In the genomic region with DNA sequence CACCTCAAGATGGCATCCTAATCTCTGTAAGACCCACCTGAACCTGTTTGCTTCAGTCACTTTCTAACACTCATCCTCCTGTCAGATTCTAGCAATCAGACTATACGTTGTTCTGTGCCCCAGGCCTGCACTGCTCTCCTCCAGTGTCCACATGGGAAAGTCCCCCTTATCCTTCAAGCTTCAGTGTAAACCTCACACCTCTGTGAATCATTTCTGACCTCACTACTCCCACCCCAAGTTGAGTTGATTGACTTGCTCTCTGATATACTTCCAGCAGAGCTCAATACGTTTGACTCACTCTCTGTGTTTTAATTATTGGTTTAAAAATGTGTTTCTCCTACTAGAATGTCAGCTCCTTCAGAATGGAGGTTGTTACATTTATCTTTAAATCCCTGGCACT, we compare ENCODE assay signal across 22 cellular contexts.
DNase-seq lines count a peak whose midpoint lies in the region; ATAC-seq and TF ChIP-seq lines count a peak whose summit lies in the region.
"Had no signal": no experiment of that assay in that cellular context is flagged by ENCODE, and none has a peak within 500 bp of the region (broad histone marks: within the 10 kb centered on the region; RNA-seq: fewer than 3 reads in every experiment).

No MANE protein-coding gene starts in this region.

- no peak overlapping the region for H3K4me3 ChIP-seq in HAP-1
- H3K4me3 ChIP-seq: ovary, skin epidermis, upper lobe of right lung had no signal

- no peaks in the 10 kb centered on the region for H3K9me3 ChIP-seq in HAP-1
- H3K9me3 ChIP-seq: ovary, upper lobe of right lung had no signal

- ATAC-seq in activated CD8-positive, alpha-beta T cell treated with anti-CD3 and anti-CD28 coated beads for 36 hours: peak; percentile 89
- no peak for ATAC-seq in activated CD8-positive, alpha-beta T cell treated with anti-CD3 and anti-CD28 coated beads, Interleukin-2, amount 10 ng/mL, durations not matched to agents 7 days and 5 days
- ATAC-seq in HG02642 (IDR thresholded peaks at IDR 0.05; ENCODE audit: poor library complexity, unreplicated experiment) (peak; percentile 46), GM21423 (IDR thresholded peaks at IDR 0.05; ENCODE audit: unreplicated experiment) (no peak)
- ATAC-seq in activated naive CD8-positive, alpha-beta T cell treated with anti-CD3 and anti-CD28 coated beads, Interleukin-2, amount 50 U/mL, for 24 hours: peak; percentile 86
- ATAC-seq: left ventricle myocardium superior; Panc1; stimulated activated memory B cell treated with anti-CD40 and anti-IgM and Interleukin-4, amounts not matched to agents 10 μg/mL and 1 μg/mL and 100 μg/mL, for 72 hours; upper lobe of right lung had no signal

- DNase-seq in activated CD8-positive, alpha-beta T cell treated with anti-CD3 and anti-CD28 coated beads for 36 hours: peak; percentile 26
- DNase-seq in activated CD8-positive, alpha-beta T cell treated with anti-CD3 and anti-CD28 coated beads, Interleukin-2, amount 10 ng/mL, durations not matched to agents 7 days and 5 days: no peak
- no peak for DNase-seq in activated naive CD8-positive, alpha-beta T cell treated with anti-CD3 and anti-CD28 coated beads, Interleukin-2, amount 50 U/mL, for 24 hours
- DNase-seq in putamen (ENCODE audit: low spot score): peak; percentile 15
- DNase-seq in HAP-1 (ENCODE audit: low spot score in 2 of 2): no peak
- DNase-seq in retina: no peak
- DNase-seq: activated CD4-positive, alpha-beta T cell treated with anti-CD3 and anti-CD28 coated beads, Interleukin-2, amount 50 U/mL, for 48 hours; C1 segment of cervical spinal cord; DMS53; foreskin melanocyte; H9; left ventricle myocardium superior; MV-4-11; NCI-H526 treated with DMSO at 0.1 percent for 48 hours; ovary; upper lobe of right lung had no signal

- in situ Hi-C loops in HAP-1 (cut with MboI; ENCODE audit: low sequenced_read_pairs): no loop called here

- H3K4me3 Mint-ChIP-seq in activated CD8-positive, alpha-beta T cell treated with anti-CD3 and anti-CD28 coated beads for 36 hours: no peak overlapping the region
- no peak overlapping the region for H3K4me3 Mint-ChIP-seq in activated CD8-positive, alpha-beta T cell treated with anti-CD3 and anti-CD28 coated beads, Interleukin-2, amount 10 ng/mL, durations not matched to agents 7 days and 5 days
- no peak overlapping the region for H3K4me3 Mint-ChIP-seq in activated naive CD8-positive, alpha-beta T cell treated with anti-CD3 and anti-CD28 coated beads, Interleukin-2, amount 50 U/mL, for 24 hours
- H3K4me3 Mint-ChIP-seq: H9; IgD-negative memory B cell; stimulated activated memory B cell treated with anti-CD40 and anti-IgM and Interleukin-4, amounts not matched to agents 10 μg/mL and 1 μg/mL and 100 μg/mL, for 72 hours had no signal

- no peaks in the 10 kb centered on the region for H3K9me3 Mint-ChIP-seq in activated CD8-positive, alpha-beta T cell treated with anti-CD3 and anti-CD28 coated beads for 36 hours
- H3K9me3 Mint-ChIP-seq in activated CD8-positive, alpha-beta T cell treated with anti-CD3 and anti-CD28 coated beads, Interleukin-2, amount 10 ng/mL, durations not matched to agents 7 days and 5 days (ENCODE audit: insufficient read depth): no peaks in the 10 kb centered on the region
- H3K9me3 Mint-ChIP-seq in activated naive CD8-positive, alpha-beta T cell treated with anti-CD3 and anti-CD28 coated beads, Interleukin-2, amount 50 U/mL, for 24 hours: no peaks in the 10 kb centered on the region
- H3K9me3 Mint-ChIP-seq: H9; IgD-negative memory B cell; stimulated activated memory B cell treated with anti-CD40 and anti-IgM and Interleukin-4, amounts not matched to agents 10 μg/mL and 1 μg/mL and 100 μg/mL, for 72 hours had no signal

- no peak overlapping the region for H3K27ac Mint-ChIP-seq in activated CD8-positive, alpha-beta T cell treated with anti-CD3 and anti-CD28 coated beads for 36 hours
- H3K27ac Mint-ChIP-seq in activated CD8-positive, alpha-beta T cell treated with anti-CD3 and anti-CD28 coated beads, Interleukin-2, amount 10 ng/mL, durations not matched to agents 7 days and 5 days: no peak overlapping the region
- no peak overlapping the region for H3K27ac Mint-ChIP-seq in activated naive CD8-positive, alpha-beta T cell treated with anti-CD3 and anti-CD28 coated beads, Interleukin-2, amount 50 U/mL, for 24 hours
- H3K27ac Mint-ChIP-seq: H9; IgD-negative memory B cell; stimulated activated memory B cell treated with anti-CD40 and anti-IgM and Interleukin-4, amounts not matched to agents 10 μg/mL and 1 μg/mL and 100 μg/mL, for 72 hours had no signal

- H3K27me3 Mint-ChIP-seq in activated CD8-positive, alpha-beta T cell treated with anti-CD3 and anti-CD28 coated beads for 36 hours: no peaks in the 10 kb centered on the region
- no peaks in the 10 kb centered on the region for H3K27me3 Mint-ChIP-seq in activated CD8-positive, alpha-beta T cell treated with anti-CD3 and anti-CD28 coated beads, Interleukin-2, amount 10 ng/mL, durations not matched to agents 7 days and 5 days (ENCODE audit: low read depth)
- H3K27me3 Mint-ChIP-seq in activated naive CD8-positive, alpha-beta T cell treated with anti-CD3 and anti-CD28 coated beads, Interleukin-2, amount 50 U/mL, for 24 hours: no peaks in the 10 kb centered on the region
- H3K27me3 Mint-ChIP-seq: IgD-negative memory B cell; stimulated activated memory B cell treated with anti-CD40 and anti-IgM and Interleukin-4, amounts not matched to agents 10 μg/mL and 1 μg/mL and 100 μg/mL, for 72 hours had no signal

- H3K4me1 ChIP-seq in HAP-1: no peaks in the 10 kb centered on the region
- H3K4me1 ChIP-seq: upper lobe of right lung had no signal

- H3K36me3 ChIP-seq in HAP-1 (replicated peaks): no peaks in the 10 kb centered on the region
- H3K36me3 ChIP-seq: ovary, upper lobe of right lung had no signal

- intact Hi-C loops in activated CD8-positive, alpha-beta T cell treated with anti-CD3 and anti-CD28 coated beads for 36 hours (cut with micrococcal nuclease): no loop called here

- H3K4me1 Mint-ChIP-seq in activated CD8-positive, alpha-beta T cell treated with anti-CD3 and anti-CD28 coated beads for 36 hours (ENCODE audit: low read depth): peaks cover 7% of the 10 kb centered on the region
- peaks cover 15% of the 10 kb centered on the region for H3K4me1 Mint-ChIP-seq in activated CD8-positive, alpha-beta T cell treated with anti-CD3 and anti-CD28 coated beads, Interleukin-2, amount 10 ng/mL, durations not matched to agents 7 days and 5 days (ENCODE audit: low read depth)
- H3K4me1 Mint-ChIP-seq in activated naive CD8-positive, alpha-beta T cell treated with anti-CD3 and anti-CD28 coated beads, Interleukin-2, amount 50 U/mL, for 24 hours: peaks cover 3% of the 10 kb centered on the region
- H3K4me1 Mint-ChIP-seq: stimulated activated memory B cell treated with anti-CD40 and anti-IgM and Interleukin-4, amounts not matched to agents 10 μg/mL and 1 μg/mL and 100 μg/mL, for 72 hours had no signal

- peaks cover 3% of the 10 kb centered on the region for H3K36me3 Mint-ChIP-seq in activated CD8-positive, alpha-beta T cell treated with anti-CD3 and anti-CD28 coated beads for 36 hours (ENCODE audit: low read depth)
- H3K36me3 Mint-ChIP-seq in activated CD8-positive, alpha-beta T cell treated with anti-CD3 and anti-CD28 coated beads, Interleukin-2, amount 10 ng/mL, durations not matched to agents 7 days and 5 days (ENCODE audit: low read depth): peaks cover 3% of the 10 kb centered on the region
- H3K36me3 Mint-ChIP-seq in activated naive CD8-positive, alpha-beta T cell treated with anti-CD3 and anti-CD28 coated beads, Interleukin-2, amount 50 U/mL, for 24 hours (ENCODE audit: low read depth): peaks cover 3% of the 10 kb centered on the region
- H3K36me3 Mint-ChIP-seq: IgD-negative memory B cell had no signal

- POLR2A ChIA-PET in activated CD8-positive, alpha-beta T cell treated with anti-CD3 and anti-CD28 coated beads for 36 hours (lab: Charles Lee): interaction anchor here (0.6 to 1.0 kb wide), 2 partner anchors 241 to 373 kb away, joined by 3 read pairs; no protein-coding TSS in a partner anchor
- POLR2A ChIA-PET in activated CD8-positive, alpha-beta T cell treated with anti-CD3 and anti-CD28 coated beads, Interleukin-2, amount 10 ng/mL, durations not matched to agents 7 days and 5 days (lab: Charles Lee): no interaction called here

- TF ChIP-seq CTCF in activated CD8-positive, alpha-beta T cell treated with anti-CD3 and anti-CD28 coated beads for 36 hours (IDR thresholded peaks at IDR 0.05): no peak

- CTCF ChIA-PET in activated CD8-positive, alpha-beta T cell treated with anti-CD3 and anti-CD28 coated beads for 36 hours (lab: Charles Lee): no interaction called here
- CTCF ChIA-PET in activated CD8-positive, alpha-beta T cell treated with anti-CD3 and anti-CD28 coated beads, Interleukin-2, amount 10 ng/mL, durations not matched to agents 7 days and 5 days (lab: Charles Lee): no interaction called here

- no peaks in the 10 kb centered on the region for H3K27me3 ChIP-seq in HAP-1 (ENCODE audit: low read depth)
- H3K27me3 ChIP-seq: ovary, upper lobe of right lung had no signal

Comparison
In these comparisons a context has a peak if more than half of its experiments do, and no peak if none do; other contexts are left out.
1. ATAC-seq: peak in activated CD8-positive, alpha-beta T cell treated with anti-CD3 and anti-CD28 coated beads for 36 hours (single experiment), HG02642 (single experiment) and activated naive CD8-positive, alpha-beta T cell treated with anti-CD3 and anti-CD28 coated beads, Interleukin-2, amount 50 U/mL, for 24 hours (single experiment); none in activated CD8-positive, alpha-beta T cell treated with anti-CD3 and anti-CD28 coated beads, Interleukin-2, amount 10 ng/mL, durations not matched to agents 7 days and 5 days (single experiment) and GM21423 (single experiment).
2. DNase-seq: peak in activated CD8-positive, alpha-beta T cell treated with anti-CD3 and anti-CD28 coated beads for 36 hours (single experiment) and putamen (single experiment); none in activated CD8-positive, alpha-beta T cell treated with anti-CD3 and anti-CD28 coated beads, Interleukin-2, amount 10 ng/mL, durations not matched to agents 7 days and 5 days (single experiment), activated naive CD8-positive, alpha-beta T cell treated with anti-CD3 and anti-CD28 coated beads, Interleukin-2, amount 50 U/mL, for 24 hours (single experiment), HAP-1 (0 of 2) and retina (single experiment).